In the genomic region with DNA sequence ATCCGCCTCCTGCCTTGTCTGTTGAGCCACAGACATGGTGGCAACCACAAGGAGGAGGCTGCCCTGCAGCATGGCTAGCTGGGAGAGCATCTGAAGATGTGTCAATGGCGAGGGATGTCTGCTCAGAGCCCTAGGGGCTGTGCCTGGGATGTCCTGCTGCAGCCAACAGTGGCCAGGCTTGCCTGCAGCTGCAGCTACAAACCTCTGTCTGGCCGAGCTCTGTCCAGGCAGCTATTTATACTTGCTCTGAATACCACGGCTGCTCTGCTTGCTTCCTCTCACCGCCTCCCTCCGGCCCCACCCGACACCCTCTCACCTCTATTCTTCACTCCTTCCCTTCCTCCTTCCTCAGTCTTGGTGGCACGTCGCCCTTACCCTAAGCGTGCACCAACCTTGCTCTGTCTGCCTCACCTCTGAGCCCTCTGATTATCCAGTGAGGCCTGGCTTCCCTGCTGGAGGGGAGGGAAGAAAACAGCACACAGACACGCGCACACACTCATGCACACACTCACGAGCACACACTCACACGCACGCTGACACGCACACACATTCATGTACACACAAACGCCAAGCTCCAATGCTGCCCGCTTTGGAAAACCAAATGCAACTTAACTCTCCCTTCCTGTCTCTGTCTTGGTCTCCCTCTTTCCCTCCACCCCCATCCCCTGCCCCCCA, we compare ENCODE assay signal across 2 cellular contexts.
TF ChIP-seq lines count a peak whose summit lies in the region.

ANGPT4 (minus strand) TSS at position 210 of the 675 bp plus-strand sequence; CDS start at position 90, 120 bp downstream.

TF ChIP-seq in H1, 55 proteins besides CTCF, POLR2A, EP300 and RAD21:
- no peak for TF ChIP-seq CHD1 (IDR thresholded peaks at IDR 0.05; ENCODE audit: low read depth, low read length)
- TF ChIP-seq CBX8 (IDR thresholded peaks at IDR 0.05; ENCODE audit: borderline replicate concordance, low read depth, low read length) = no peak
- TF ChIP-seq POU5F1 (IDR thresholded peaks at IDR 0.05; ENCODE audit: low read depth, low read length) = no peak
- TF ChIP-seq PHF8 (conservative IDR thresholded peaks at IDR 0.05; ENCODE audit: low read depth, low read length) = no peak
- TF ChIP-seq YY1 (IDR thresholded peaks at IDR 0.05; ENCODE audit: low read depth, low read length) = no peak
- TF ChIP-seq, protein P1, sequence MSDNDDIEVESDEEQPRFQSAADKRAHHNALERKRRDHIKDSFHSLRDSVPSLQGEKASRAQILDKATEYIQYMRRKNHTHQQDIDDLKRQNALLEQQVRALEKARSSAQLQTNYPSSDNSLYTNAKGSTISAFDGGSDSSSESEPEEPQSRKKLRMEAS (IDR thresholded peaks at IDR 0.05) = no peak
- no peak for TF ChIP-seq TEAD4 (IDR thresholded peaks at IDR 0.05; ENCODE audit: low read depth, low read length)

TF ChIP-seq in HEK293T, 16 proteins besides CTCF, POLR2A, EP300 and RAD21:
- no peak for TF ChIP-seq PKNOX1 (IDR thresholded peaks at IDR 0.05)
- no peak for TF ChIP-seq FOXA1 (IDR thresholded peaks at IDR 0.05)
